ENCODE assay signal across 24 cellular contexts in the genomic region with DNA sequence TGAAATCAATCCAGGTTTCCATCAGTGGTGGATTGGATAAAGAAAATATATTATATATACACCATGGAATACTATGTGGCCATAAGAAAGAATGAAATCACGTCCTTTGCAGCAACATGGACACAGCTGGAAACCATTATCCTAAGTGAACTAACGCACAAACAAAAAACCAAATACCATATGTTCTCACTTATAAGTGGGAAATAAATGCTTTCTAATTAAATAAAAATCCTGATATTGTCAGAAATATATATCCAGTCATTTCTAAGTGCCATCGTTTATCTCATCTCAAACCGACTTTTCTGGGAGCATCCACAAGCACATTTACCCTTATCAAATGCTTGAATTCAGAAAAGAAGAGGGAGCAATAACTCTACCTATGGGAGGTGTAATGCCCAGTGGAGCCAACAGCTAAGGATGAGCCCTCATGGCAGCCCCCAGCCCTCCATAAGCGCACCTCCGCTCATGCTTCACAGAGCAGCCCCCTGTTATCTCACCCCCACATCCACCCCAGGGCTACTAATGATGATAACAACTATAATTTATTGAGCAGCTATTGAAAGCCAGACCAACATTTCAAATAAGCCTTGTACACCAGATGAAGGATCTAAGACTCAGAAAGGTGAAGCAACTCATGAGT.
"Had no signal": no experiment of that assay in that cellular context is flagged by ENCODE, and none has a peak within 500 bp of the region (broad histone marks: within the 10 kb centered on the region; RNA-seq: fewer than 3 reads in every experiment).

No MANE protein-coding gene starts in this region.

- H3K36me3 ChIP-seq: Peyer's patch, SJCRH30 had no signal

- H3K36me3 Mint-ChIP-seq: activated naive CD4-positive, alpha-beta T cell treated with anti-CD3 and anti-CD28 coated beads, Interleukin-2, amount 50 U/mL, for 24 hours; WTC11 had no signal

- H3K27ac ChIP-seq: Peyer's patch, RWPE1, SJCRH30 had no signal

- H3K27me3 ChIP-seq: Peyer's patch had no signal

- H3K4me3 ChIP-seq: K562, Peyer's patch, SJCRH30 had no signal

- H3K27ac Mint-ChIP-seq: activated CD8-positive, alpha-beta T cell treated with anti-CD3 and anti-CD28 coated beads, Interleukin-2, amount 10 ng/mL, durations not matched to agents 7 days and 5 days; activated naive CD4-positive, alpha-beta T cell treated with anti-CD3 and anti-CD28 coated beads, Interleukin-2, amount 50 U/mL, for 24 hours; activated T-cell treated with anti-CD3 and anti-CD28 coated beads, Interleukin-2, amount 50 U/mL, for 24 hours; activated T-helper 1 cell treated with anti-CD3 and anti-CD28 coated beads, Interleukin-12 subunit alpha, Interleukin-12 subunit beta, Interleukin-2, Interleukin-4 antibody, amounts not matched to agents 30 ng/mL and 10 ng/mL and 1 ng/mL, durations not matched to agents 14 hours and 24 hours and 36 hours; T-helper 1 cell treated with Interleukin-12 subunit alpha and Interleukin-12 subunit beta and Interleukin-4 antibody, amounts not matched to agents 30 μg/mL and 1 μg/mL, for 36 hours; WTC11 had no signal

- H3K4me1 Mint-ChIP-seq: activated naive CD4-positive, alpha-beta T cell treated with anti-CD3 and anti-CD28 coated beads, Interleukin-2, amount 50 U/mL, for 24 hours had no signal

- H3K4me1 ChIP-seq: Peyer's patch, SJCRH30 had no signal

- ATAC-seq: activated CD8-positive, alpha-beta T cell treated with anti-CD3 and anti-CD28 coated beads, Interleukin-2, amount 10 ng/mL, durations not matched to agents 7 days and 5 days; K562; WTC11 had no signal

- H3K4me3 Mint-ChIP-seq: activated CD8-positive, alpha-beta T cell treated with anti-CD3 and anti-CD28 coated beads, Interleukin-2, amount 10 ng/mL, durations not matched to agents 7 days and 5 days; activated naive CD4-positive, alpha-beta T cell treated with anti-CD3 and anti-CD28 coated beads, Interleukin-2, amount 50 U/mL, for 24 hours; activated T-cell treated with anti-CD3 and anti-CD28 coated beads, Interleukin-2, amount 50 U/mL, for 24 hours; activated T-helper 1 cell treated with anti-CD3 and anti-CD28 coated beads, Interleukin-12 subunit alpha, Interleukin-12 subunit beta, Interleukin-2, Interleukin-4 antibody, amounts not matched to agents 30 ng/mL and 10 ng/mL and 1 ng/mL, durations not matched to agents 14 hours and 24 hours and 36 hours; T-helper 1 cell treated with Interleukin-12 subunit alpha and Interleukin-12 subunit beta and Interleukin-4 antibody, amounts not matched to agents 30 μg/mL and 1 μg/mL, for 36 hours; WTC11 had no signal

- DNase-seq: activated CD4-positive, alpha-beta T cell treated with anti-CD3 and anti-CD28 coated beads for 48 hours; activated CD4-positive, alpha-beta T cell treated with anti-CD3 and anti-CD28 coated beads, Interleukin-2, amount 50 U/mL, for 4 hours; activated CD4-positive, CD25-positive, alpha-beta regulatory T cell treated with anti-CD3 and anti-CD28 coated beads, Interleukin-2, amount 50 U/mL, for 72 hours; activated CD8-positive, alpha-beta T cell treated with anti-CD3 and anti-CD28 coated beads, Interleukin-2, amount 10 ng/mL, durations not matched to agents 7 days and 5 days; activated effector memory CD4-positive, alpha-beta T cell treated with Interleukin-2 at 50 U/mL for 16 hours; activated naive CD4-positive, alpha-beta T cell; activated T-cell treated with anti-CD3 and anti-CD28 coated beads, Interleukin-2, amount 50 U/mL, for 24 hours; amniotic stem cell; Karpas-422; NCI-H1105 treated with DMSO at 0.1 percent for 48 hours; NCI-H146; NCI-H187 treated with DMSO at 0.1 percent for 48 hours; NCI-H2081 treated with DMSO at 0.1 percent for 48 hours; NCI-H446; NCI-H524; Peyer's patch; Right ventricle myocardium superior; SJCRH30 had no signal

- H3K9me3 Mint-ChIP-seq: activated naive CD4-positive, alpha-beta T cell treated with anti-CD3 and anti-CD28 coated beads, Interleukin-2, amount 50 U/mL, for 24 hours; activated T-cell treated with anti-CD3 and anti-CD28 coated beads, Interleukin-2, amount 50 U/mL, for 24 hours; activated T-helper 1 cell treated with anti-CD3 and anti-CD28 coated beads, Interleukin-12 subunit alpha, Interleukin-12 subunit beta, Interleukin-2, Interleukin-4 antibody, amounts not matched to agents 30 ng/mL and 10 ng/mL and 1 ng/mL, durations not matched to agents 14 hours and 24 hours and 36 hours; T-helper 1 cell treated with Interleukin-12 subunit alpha and Interleukin-12 subunit beta and Interleukin-4 antibody, amounts not matched to agents 30 μg/mL and 1 μg/mL, for 36 hours; WTC11 had no signal

- H3K9me3 ChIP-seq: Peyer's patch, SJCRH30 had no signal
